In the genomic region with DNA sequence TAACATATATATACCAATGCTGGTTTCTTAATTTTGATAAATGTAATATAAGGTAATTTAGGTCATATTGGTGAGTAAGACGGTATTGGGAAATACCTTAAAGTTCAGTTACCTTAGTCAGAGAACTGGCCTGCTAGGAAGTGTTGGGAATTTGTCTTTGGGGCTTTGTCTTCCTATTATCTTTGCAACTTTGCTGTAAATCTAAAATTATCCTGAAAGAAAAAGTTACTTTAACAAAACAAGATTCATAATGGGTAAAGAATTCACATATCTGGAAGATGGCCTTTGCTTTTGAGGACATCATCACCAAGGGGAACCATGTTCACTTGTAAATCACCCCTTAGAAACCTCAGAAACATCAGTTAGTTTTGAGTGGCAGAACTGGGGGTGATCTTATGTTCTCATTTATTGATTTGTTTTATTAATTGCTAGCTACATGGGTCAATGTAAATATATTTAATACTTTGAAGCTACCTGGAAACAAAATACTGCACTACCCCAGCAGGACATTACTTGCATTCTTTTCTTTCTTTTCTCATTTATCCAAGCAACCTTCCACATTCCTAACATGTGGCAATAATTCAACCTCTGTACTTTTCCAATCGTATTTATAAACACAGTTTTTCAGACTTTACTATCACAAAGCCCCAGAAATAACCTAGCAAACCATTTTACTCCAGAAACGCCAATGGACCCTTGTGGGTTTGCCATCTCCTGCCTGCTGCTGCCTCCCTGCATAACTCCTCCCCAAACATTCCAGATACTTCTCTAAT, we compare ENCODE assay signal across 19 cellular contexts. TPM values are rescaled to one million over a fixed set of nuclear protein-coding genes. Genes with fewer than 3 reads are reported as not detected.
A peak's percentile ranks its signal among the peaks of the same experiment; 100 is the strongest.
DNase-seq lines count a peak whose midpoint lies in the region; ATAC-seq, FAIRE-seq and TF ChIP-seq lines count a peak whose summit lies in the region.
"Had no signal": no experiment of that assay in that cellular context is flagged by ENCODE, and none has a peak within 500 bp of the region (broad histone marks: within the 10 kb centered on the region; RNA-seq: fewer than 3 reads in every experiment).

No MANE protein-coding gene starts in this region.

- peaks cover 19% of the 10 kb centered on the region for H3K9me3 Mint-ChIP-seq in progenitor cell of endocrine pancreas (ENCODE audit: low read depth)

- no peak for TF ChIP-seq POLR2A in upper lobe of left lung (IDR thresholded peaks at IDR 0.05)

- H3K27me3 Mint-ChIP-seq in progenitor cell of endocrine pancreas = no peaks in the 10 kb centered on the region

- no peaks in the 10 kb centered on the region for H3K27me3 ChIP-seq in pancreas
- no peaks in the 10 kb centered on the region for H3K27me3 ChIP-seq in upper lobe of left lung
- H3K27me3 ChIP-seq: BLaER1 treated with 17β-estradiol and CSF1 and Interleukin-3, amounts not matched to agents 10 nM and 100 nM; hepatocyte had no signal

- H3K27ac ChIP-seq in pancreas (no peak overlapping the region), upper lobe of left lung (no peak overlapping the region)
- H3K27ac ChIP-seq: BLaER1 treated with 17β-estradiol and CSF1 and Interleukin-3, amounts not matched to agents 10 nM and 100 nM; hepatocyte; thoracic aorta; VCaP had no signal

- no peak for TF ChIP-seq CTCF in fibroblast of pulmonary artery (IDR thresholded peaks at IDR 0.05; ENCODE audit: low read length, missing control alignments)
- no peak for TF ChIP-seq CTCF in progenitor cell of endocrine pancreas (IDR thresholded peaks at IDR 0.05; ENCODE audit: unreplicated experiment)
- TF ChIP-seq CTCF in pancreas (IDR thresholded peaks at IDR 0.05) = no peak
- TF ChIP-seq CTCF in upper lobe of left lung (IDR thresholded peaks at IDR 0.05) = no peak

- TF ChIP-seq EP300 in upper lobe of left lung (IDR thresholded peaks at IDR 0.05) = no peak

- H3K4me3 Mint-ChIP-seq in progenitor cell of endocrine pancreas (ENCODE audit: low read depth) = no peak overlapping the region

- peak; percentile 32 for DNase-seq in GM04503 (ENCODE audit: low read depth)
- peak; percentile 58 for DNase-seq in fibroblast of pulmonary artery (ENCODE audit: low read depth)
- no peak for DNase-seq in progenitor cell of endocrine pancreas (ENCODE audit: low spot score, unreplicated experiment)
- DNase-seq in NCI-H446 treated with DMSO at 0.1 percent for 48 hours (lab: John Stamatoyannopoulos, UW) = no peak
- no peak for DNase-seq in pancreas
- no peak for DNase-seq in upper lobe of left lung
- DNase-seq: amniotic stem cell, cortex of kidney, DMS153, NCI-H2107, NCI-H748 treated with DMSO at 0.1 percent for 48 hours, nucleus accumbens had no signal

- H3K36me3 Mint-ChIP-seq in progenitor cell of endocrine pancreas (ENCODE audit: insufficient read depth) = peaks cover 42% of the 10 kb centered on the region

- no peak for FAIRE-seq in pancreas (lab: Jason Lieb, UNC)

- ATAC-seq in SK-N-SH treated with all-trans-retinoic acid at 6 μM for 48 hours (peak; percentile 24; the same call in 2 of the 3 replicates), GM21390 (IDR thresholded peaks at IDR 0.05; ENCODE audit: unreplicated experiment) (no peak), pancreas (no peak), upper lobe of left lung (ENCODE audit: low FRiP score in 2 of 2) (no peak)
- ATAC-seq: Panc1 had no signal

- H3K36me3 ChIP-seq in pancreas (no peaks in the 10 kb centered on the region), upper lobe of left lung (no peaks in the 10 kb centered on the region)
- H3K36me3 ChIP-seq: BLaER1 treated with 17β-estradiol and CSF1 and Interleukin-3, amounts not matched to agents 10 nM and 100 nM; thoracic aorta had no signal

- H3K27ac Mint-ChIP-seq in progenitor cell of endocrine pancreas = peak overlapping the region; percentile 45

- H3K4me1 ChIP-seq in pancreas = peaks cover 0 to 8% (median 0%) of the 10 kb centered on the region in 3 donors
- no peaks in the 10 kb centered on the region for H3K4me1 ChIP-seq in upper lobe of left lung
- H3K4me1 ChIP-seq: BLaER1 treated with 17β-estradiol and CSF1 and Interleukin-3, amounts not matched to agents 10 nM and 100 nM had no signal

- peaks cover 22% of the 10 kb centered on the region for H3K4me1 Mint-ChIP-seq in progenitor cell of endocrine pancreas (ENCODE audit: low read depth)

- intact Hi-C loops in pancreas (cut with DNase I) = no loop called here

- WGBS in pancreas, 2 donors = 61 to 71% methylated on average over 3 of the region's 3 CpGs
- WGBS in upper lobe of left lung, 2 donors = 79 to 84% methylated on average over 3 of the region's 3 CpGs

- H3K4me3 ChIP-seq in fibroblast of pulmonary artery (replicated peaks; ENCODE audit: low read depth, low read length) (no peak overlapping the region), pancreas (no peak overlapping the region), upper lobe of left lung (no peak overlapping the region)
- H3K4me3 ChIP-seq: BLaER1 treated with 17β-estradiol and CSF1 and Interleukin-3, amounts not matched to agents 10 nM and 100 nM; hepatocyte; thoracic aorta had no signal

- H3K9me3 ChIP-seq in pancreas = no peaks in the 10 kb centered on the region
- H3K9me3 ChIP-seq in upper lobe of left lung = no peaks in the 10 kb centered on the region

TF ChIP-seq in SK-N-SH treated with all-trans-retinoic acid at 6 μM for 48 hours, 23 proteins besides CTCF, POLR2A, EP300 and RAD21:
- no peak for TF ChIP-seq TOX (CRISPR knock-in tag; IDR thresholded peaks at IDR 0.05; ENCODE audit: borderline replicate concordance)
- TF ChIP-seq ZFP3 (CRISPR knock-in tag; IDR thresholded peaks at IDR 0.05) = no peak
- TF ChIP-seq CSDC2 (CRISPR knock-in tag; IDR thresholded peaks at IDR 0.05) = no peak

RNA-seq across cellular contexts. Expression of gene GLIS3, which starts 41.4 kb away (rescaled TPM):
- 90.7 and 101 TPM in 2 replicates for total RNA-seq in progenitor cell of endocrine pancreas
- 10 to 100 TPM; 32.0 to 67.2 (median 40.7) TPM for total RNA-seq in pancreas
- 10 to 100 TPM; 15.9 to 29.1 TPM for polyA plus RNA-seq in pancreas
- 10 to 100 TPM; 17.5 to 67.1 (median 31.2) TPM for total RNA-seq in upper lobe of left lung

Comparison
In these comparisons a context has a peak if more than half of its experiments do, and no peak if none do; other contexts are left out.
1. DNase-seq: peak in GM04503 (single experiment) and fibroblast of pulmonary artery (single experiment); none in progenitor cell of endocrine pancreas (single experiment), NCI-H446 treated with DMSO at 0.1 percent for 48 hours (single experiment), pancreas (0 of 6) and upper lobe of left lung (0 of 2).